16 cellular contexts compared by ENCODE assay signal in the genomic region with DNA sequence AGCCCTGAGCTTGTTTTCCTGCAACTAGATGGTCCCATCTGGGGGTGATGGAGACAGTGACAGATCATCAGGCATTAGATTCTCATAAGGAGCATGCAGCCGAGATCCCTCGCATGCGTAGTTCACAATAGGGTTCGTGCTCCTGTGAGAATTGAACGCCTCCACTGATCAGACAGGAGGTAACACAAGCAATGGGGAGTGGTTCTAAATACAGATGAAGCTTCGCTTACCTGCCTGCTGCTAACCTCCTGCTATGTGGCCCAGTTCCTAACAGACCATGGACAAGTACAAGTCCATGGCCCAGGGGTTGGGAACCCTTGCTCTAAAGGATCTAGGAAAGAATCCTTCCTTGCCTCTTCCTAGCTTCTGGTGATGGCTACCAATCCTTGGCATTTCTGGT. TPM values are rescaled to one million over a fixed set of nuclear protein-coding genes. Genes with fewer than 3 reads are reported as not detected.
DNase-seq lines count a peak whose midpoint lies in the region; ATAC-seq and TF ChIP-seq lines count a peak whose summit lies in the region.
"Had no signal": no experiment of that assay in that cellular context is flagged by ENCODE, and none has a peak within 500 bp of the region (broad histone marks: within the 10 kb centered on the region; RNA-seq: fewer than 3 reads in every experiment).

No MANE protein-coding gene starts in this region.

- in situ Hi-C loops in IMR-90 (cut with MboI; ENCODE audit: low sequenced_read_pairs) = no loop called here

- no peak overlapping the region for H3K9ac ChIP-seq in IMR-90 (ENCODE audit: low read depth, low read length)
- no peak overlapping the region for H3K9ac ChIP-seq in neuronal stem cell (ENCODE audit: low read depth, low read length, poor library complexity)
- H3K9ac ChIP-seq in MM.1S (ENCODE audit: low read length) = no peak overlapping the region
- H3K9ac ChIP-seq: GM23248 had no signal

- H3K4me3 ChIP-seq in HEK293 (ENCODE audit: low read depth, low read length) (no peak overlapping the region), IMR-90 (ENCODE audit: insufficient read depth, low read depth, low read length) (no peak overlapping the region), neuronal stem cell (ENCODE audit: low read length in 2 of 2) (no peak overlapping the region), uterus (no peak overlapping the region), MM.1S (ENCODE audit: low read length) (no peak overlapping the region)
- H3K4me3 ChIP-seq: GM23248, HAP-1 had no signal

- H3K79me1 ChIP-seq in IMR-90 (ENCODE audit: low read depth in 1 of 2, low read length in 2 of 2) (peaks cover 0 to 21% of the 10 kb centered on the region in 2 experiments; a peak in 2 of 4 replicates), neuronal stem cell (ENCODE audit: low read depth, low read length) (no peaks in the 10 kb centered on the region)

- intact Hi-C loops in IMR-90 (cut with micrococcal nuclease) = loop anchor here (5.0 kb wide), 2 partner anchors 59 to 84 kb away; partner anchors contain the start of gene PARD6B
- intact Hi-C loops in uterus (cut with DNase I; ENCODE audit: low total_unique reads) = no loop called here
- intact Hi-C loops in activated CD4-positive, alpha-beta memory T cell treated with anti-CD3 and anti-CD28 coated beads for 36 hours (cut with micrococcal nuclease) = no loop called here

- H4K20me1 ChIP-seq in IMR-90 (ENCODE audit: insufficient read depth, low read length) (no peaks in the 10 kb centered on the region), MM.1S (ENCODE audit: insufficient read depth, low read length) (no peaks in the 10 kb centered on the region)

- H2BK120ac ChIP-seq in IMR-90 (ENCODE audit: low read depth, low read length) (peak overlapping the region; percentile 34), neuronal stem cell (ENCODE audit: low read depth, low read length) (no peak overlapping the region)

- peak overlapping the region; percentile 20 for H2BK20ac ChIP-seq in IMR-90 (ENCODE audit: low read depth, low read length)

- POLR2A ChIA-PET in HEK293 (lab: Yijun Ruan, JAX) (no interaction called here), IMR-90 (lab: Charles Lee; ENCODE audit: unreplicated experiment) (no interaction called here)
- POLR2A ChIA-PET in activated CD4-positive, alpha-beta memory T cell treated with anti-CD3 and anti-CD28 coated beads for 36 hours (lab: Charles Lee) = no interaction called here

- WGBS in IMR-90 (ENCODE audit: extremely low coverage in 2 of 2, insufficient read length in 1 of 2), 2 experiments = no CpG with 5 or more reads among the region's 6 CpGs
- no CpG with 5 or more reads among the region's 6 CpGs for WGBS in neuronal stem cell (ENCODE audit: extremely low coverage in 2 of 2, insufficient read length in 2 of 2, insufficient replicate concordance in 1 of 2), 2 donors

- H3K36me3 Mint-ChIP-seq in activated CD4-positive, alpha-beta memory T cell treated with anti-CD3 and anti-CD28 coated beads for 36 hours = no peaks in the 10 kb centered on the region

- H3K27ac ChIP-seq in HEK293 (ENCODE audit: extremely low read depth, low read depth, low read length) (no peak overlapping the region), IMR-90 (ENCODE audit: insufficient read depth, low read length) (no peak overlapping the region), neuronal stem cell (replicated peaks; ENCODE audit: low read length) (no peak overlapping the region), uterus (peak overlapping the region; percentile 17 to 87), MM.1S (ENCODE audit: low read length) (no peak overlapping the region)
- H3K27ac ChIP-seq: C4-2B, GM23248 had no signal

- CTCF ChIA-PET in HEK293 (lab: Yijun Ruan, JAX) = interaction anchor here (0.9 kb wide), 1 partner anchor 15 kb away, joined by 3 read pairs; no protein-coding TSS in a partner anchor
- CTCF ChIA-PET in IMR-90 (lab: Yijun Ruan, JAX) = interaction anchor here (0.7 kb wide), 1 partner anchor 12 kb away, joined by 3 read pairs; no protein-coding TSS in a partner anchor
- CTCF ChIA-PET in activated CD4-positive, alpha-beta memory T cell treated with anti-CD3 and anti-CD28 coated beads for 36 hours (lab: Charles Lee) = no interaction called here

- no peak for ATAC-seq in IMR-90 (ENCODE audit: low read depth)

- H3K36me3 ChIP-seq in HEK293 (ENCODE audit: control insufficient read depth in 2 of 2, insufficient read depth in 1 of 2, low read length in 2 of 2) (no peaks in the 10 kb centered on the region), IMR-90 (ENCODE audit: control insufficient read depth, insufficient read depth, low read length) (no peaks in the 10 kb centered on the region), neuronal stem cell (replicated peaks in 1 of 2; ENCODE audit: control insufficient read depth in 2 of 2, insufficient read depth in 2 of 2, low read length in 2 of 2) (no peaks in the 10 kb centered on the region), uterus (no peaks in the 10 kb centered on the region), MM.1S (replicated peaks; ENCODE audit: insufficient read depth, low read length) (no peaks in the 10 kb centered on the region)
- H3K36me3 ChIP-seq: BE2C, HAP-1 had no signal

- no peak overlapping the region for H3K27ac Mint-ChIP-seq in activated CD4-positive, alpha-beta memory T cell treated with anti-CD3 and anti-CD28 coated beads for 36 hours
- H3K27ac Mint-ChIP-seq: CD4-positive, alpha-beta T cell had no signal

- no peak overlapping the region for H3K56ac ChIP-seq in IMR-90 (ENCODE audit: extremely low read depth, insufficient read depth, low read length)

- BruUV-seq in IMR-90 (replicated peaks; lab: Mats Ljungman, UMichigan) = no TSS peak

- H4K91ac ChIP-seq in IMR-90 (ENCODE audit: insufficient read depth, low read depth, low read length) (peak overlapping the region; percentile 78), neuronal stem cell (ENCODE audit: low read depth, low read length, poor library complexity) (no peak overlapping the region)

- no peaks in the 10 kb centered on the region for H3K79me2 ChIP-seq in MM.1S (ENCODE audit: low read length)

- dilution Hi-C loops in IMR-90 (cut with HindIII; ENCODE audit: low sequenced_read_pairs, unreplicated experiment) = no loop called here

- H2AK5ac ChIP-seq in IMR-90 (ENCODE audit: low read depth, low read length) (peak overlapping the region; percentile 38), neuronal stem cell (ENCODE audit: low read depth, low read length) (peak overlapping the region; percentile 60)

- H4K8ac ChIP-seq in IMR-90 (ENCODE audit: low read depth in 2 of 2, low read length in 2 of 2) = peak overlapping the region in 1 of 2 experiments; percentile 28; a peak in 1 of 4 replicates
- H4K8ac ChIP-seq in neuronal stem cell (ENCODE audit: low read depth, low read length) = no peak overlapping the region

- no peak overlapping the region for H2BK12ac ChIP-seq in neuronal stem cell (ENCODE audit: low read length)

- no peak overlapping the region for H2AK9ac ChIP-seq in IMR-90 (replicated peaks; ENCODE audit: low read depth, low read length, poor library complexity)

- no peaks in the 10 kb centered on the region for H3K27me3 Mint-ChIP-seq in activated CD4-positive, alpha-beta memory T cell treated with anti-CD3 and anti-CD28 coated beads for 36 hours
- H3K27me3 Mint-ChIP-seq: CD4-positive, alpha-beta T cell had no signal

- H2BK5ac ChIP-seq in IMR-90 (ENCODE audit: low read depth, low read length, poor library complexity, severe bottlenecking) = no peak overlapping the region
- no peak overlapping the region for H2BK5ac ChIP-seq in neuronal stem cell (ENCODE audit: low read length)

- H2AFZ ChIP-seq in IMR-90 (replicated peaks; ENCODE audit: low read length, poor library complexity) (no peak overlapping the region), neuronal stem cell (ENCODE audit: low read length) (no peak overlapping the region), MM.1S (ENCODE audit: low read length) (no peak overlapping the region)
- H2AFZ ChIP-seq: GM23248 had no signal

- H3K9me2 ChIP-seq in MM.1S (replicated peaks; ENCODE audit: insufficient read depth, low read length) = no peaks in the 10 kb centered on the region

- no peaks in the 10 kb centered on the region for H3K4me1 Mint-ChIP-seq in activated CD4-positive, alpha-beta memory T cell treated with anti-CD3 and anti-CD28 coated beads for 36 hours (ENCODE audit: low read depth)

- DNase-seq in IMR-90 = no peak
- no peak for DNase-seq in neuronal stem cell (ENCODE audit: low spot score)
- DNase-seq in uterus = no peak
- DNase-seq in NCI-H524 (lab: John Stamatoyannopoulos, UW) = no peak
- DNase-seq in MM.1S = no peak
- DNase-seq in activated CD4-positive, alpha-beta memory T cell treated with anti-CD3 and anti-CD28 coated beads for 36 hours = no peak
- DNase-seq: ACHN; BE2C; CD4-positive, alpha-beta T cell; DMS153; DMS79; GDM1; GM23248 had no signal

- no peaks in the 10 kb centered on the region for H3F3A ChIP-seq in MM.1S (ENCODE audit: insufficient read depth, low read length)

- H3K27me3 ChIP-seq in IMR-90 (ENCODE audit: control insufficient read depth, insufficient read depth, low read length) (no peaks in the 10 kb centered on the region), neuronal stem cell (ENCODE audit: control insufficient read depth in 3 of 3, insufficient read depth in 3 of 3, low read depth in 1 of 3, low read length in 3 of 3) (no peaks in the 10 kb centered on the region), uterus (no peaks in the 10 kb centered on the region), MM.1S (replicated peaks; ENCODE audit: insufficient read depth, low read length) (no peaks in the 10 kb centered on the region; the same call in 1 of the 2 replicates)
- H3K27me3 ChIP-seq: BE2C had no signal

- TF ChIP-seq CTCF in HEK293 (tag by site-specific recombination; IDR thresholded peaks at IDR 0.05) (no peak), IMR-90 (conservative IDR thresholded peaks at IDR 0.05; ENCODE audit: low read depth, low read length) (no peak), uterus (IDR thresholded peaks at IDR 0.05) (no peak), MM.1S (IDR thresholded peaks at IDR 0.05; ENCODE audit: low read length) (no peak)

- H3K4ac ChIP-seq in IMR-90 (ENCODE audit: low read depth, low read length) (peak overlapping the region; percentile 81), neuronal stem cell (ENCODE audit: low read length) (no peak overlapping the region)

- H3K4me1 ChIP-seq in HEK293 (ENCODE audit: control insufficient read depth, insufficient read depth, low read length) (no peaks in the 10 kb centered on the region), IMR-90 (ENCODE audit: control insufficient read depth, insufficient read depth, low read length) (peaks cover 29% of the 10 kb centered on the region), neuronal stem cell (ENCODE audit: control insufficient read depth in 2 of 2, insufficient read depth in 1 of 2, low read depth in 1 of 2, low read length in 2 of 2) (peaks cover 5 to 7% of the 10 kb centered on the region in 2 donors), uterus (peaks cover 4 to 7% of the 10 kb centered on the region in 2 donors), MM.1S (ENCODE audit: low read length) (no peaks in the 10 kb centered on the region)
- H3K4me1 ChIP-seq: BE2C had no signal

- H3K9me3 Mint-ChIP-seq in activated CD4-positive, alpha-beta memory T cell treated with anti-CD3 and anti-CD28 coated beads for 36 hours = peaks cover 5% of the 10 kb centered on the region
- H3K9me3 Mint-ChIP-seq: CD4-positive, alpha-beta T cell had no signal

- H3K18ac ChIP-seq in IMR-90 (ENCODE audit: low read depth, low read length) (peak overlapping the region; percentile 42), neuronal stem cell (ENCODE audit: low read length) (no peak overlapping the region)

- H3K23ac ChIP-seq in IMR-90 (ENCODE audit: low read depth, low read length) (no peak overlapping the region), neuronal stem cell (ENCODE audit: low read depth, low read length, poor library complexity) (no peak overlapping the region)

- H3K9me1 ChIP-seq in IMR-90 (ENCODE audit: insufficient read depth, low read length) = peaks cover 16% of the 10 kb centered on the region

- 0 out of 2 replicates have a peak overlapping the region, but pooled peaks have one; percentile 50 for H3K14ac ChIP-seq in IMR-90 (replicated peaks; ENCODE audit: low read depth, low read length)
- H3K14ac ChIP-seq in neuronal stem cell (ENCODE audit: low read length) = peak overlapping the region; percentile 17

- H3K9me3 ChIP-seq in HEK293 (ENCODE audit: control insufficient read depth, insufficient read depth, low read depth, low read length) (no peaks in the 10 kb centered on the region), IMR-90 (ENCODE audit: control insufficient read depth, insufficient read depth, low read length) (no peaks in the 10 kb centered on the region), neuronal stem cell (replicated peaks in 1 of 2; ENCODE audit: control insufficient read depth in 2 of 2, insufficient read depth in 1 of 2, low read depth in 1 of 2, low read length in 2 of 2) (peaks cover 6 to 7% of the 10 kb centered on the region in 2 donors), uterus (no peaks in the 10 kb centered on the region), MM.1S (replicated peaks; ENCODE audit: insufficient read depth, low read length) (no peaks in the 10 kb centered on the region)

- peak overlapping the region; percentile 61; the same call in 2 of the 3 replicates for H2BK15ac ChIP-seq in IMR-90 (ENCODE audit: low read depth, low read length)
- no peak overlapping the region for H2BK15ac ChIP-seq in neuronal stem cell (ENCODE audit: low read length)

- no peak for TF ChIP-seq POLR2A in IMR-90 (IDR thresholded peaks at IDR 0.05; ENCODE audit: low read depth, low read length)
- TF ChIP-seq POLR2A in uterus (IDR thresholded peaks at IDR 0.05) = no peak

- peak overlapping the region; percentile 51 for H4K5ac ChIP-seq in IMR-90 (ENCODE audit: low read depth, low read length)

- TF ChIP-seq RAD21 in IMR-90 (IDR thresholded peaks at IDR 0.05; ENCODE audit: low read length) = no peak

- H3K4me2 ChIP-seq in IMR-90 (ENCODE audit: low read depth, low read length) = no peak overlapping the region
- H3K4me2 ChIP-seq in neuronal stem cell (ENCODE audit: insufficient read depth, low read length, poor library complexity, severe bottlenecking) = no peak overlapping the region
- no peak overlapping the region for H3K4me2 ChIP-seq in MM.1S (ENCODE audit: low read depth, low read length)

- H3K4me3 Mint-ChIP-seq in activated CD4-positive, alpha-beta memory T cell treated with anti-CD3 and anti-CD28 coated beads for 36 hours = no peak overlapping the region
- H3K4me3 Mint-ChIP-seq: CD4-positive, alpha-beta T cell had no signal

RNA-seq across cellular contexts. Expression of gene RIPOR3, which starts 42.7 kb away (rescaled TPM):
- total RNA-seq in IMR-90 (2012; rRNA removed) (0.28 and 0.54 TPM in 2 replicates), uterus (10 to 100 TPM in 3 of 4 donors, 1 to 10 TPM in 1; 9.1 to 85.4 (median 17.8) TPM)
- 1.7 TPM in 2 replicates for polyA plus RNA-seq in IMR-90 (2012; rRNA removed)
- 0.28 and 0.71 TPM in 2 replicates for polyA plus RNA-seq in IMR-90 (2012; cell fraction: cytosol; rRNA removed)
- 11.7 and 15.4 TPM in 2 replicates for polyA plus RNA-seq in IMR-90 (2012; cell fraction: nucleus; rRNA removed; ENCODE audit: low replicate concordance)
- polyA plus RNA-seq in neuronal stem cell (2013, experiment 1 of 2) = 2.5 TPM
- 2.3 TPM for polyA plus RNA-seq in neuronal stem cell (2013, experiment 2 of 2)
- total RNA-seq in activated CD4-positive, alpha-beta memory T cell treated with anti-CD3 and anti-CD28 coated beads for 36 hours = not detected
- total RNA-seq: CD4-positive, alpha-beta T cell; GM23248 had no signal

Comparison
In these comparisons a context has a peak if more than half of its experiments do, and no peak if none do; other contexts are left out.
1. H3K27ac ChIP-seq: peak in uterus (2 of 2); none in HEK293 (single experiment), IMR-90 (single experiment), neuronal stem cell (single experiment) and MM.1S (single experiment).